In the genomic region with DNA sequence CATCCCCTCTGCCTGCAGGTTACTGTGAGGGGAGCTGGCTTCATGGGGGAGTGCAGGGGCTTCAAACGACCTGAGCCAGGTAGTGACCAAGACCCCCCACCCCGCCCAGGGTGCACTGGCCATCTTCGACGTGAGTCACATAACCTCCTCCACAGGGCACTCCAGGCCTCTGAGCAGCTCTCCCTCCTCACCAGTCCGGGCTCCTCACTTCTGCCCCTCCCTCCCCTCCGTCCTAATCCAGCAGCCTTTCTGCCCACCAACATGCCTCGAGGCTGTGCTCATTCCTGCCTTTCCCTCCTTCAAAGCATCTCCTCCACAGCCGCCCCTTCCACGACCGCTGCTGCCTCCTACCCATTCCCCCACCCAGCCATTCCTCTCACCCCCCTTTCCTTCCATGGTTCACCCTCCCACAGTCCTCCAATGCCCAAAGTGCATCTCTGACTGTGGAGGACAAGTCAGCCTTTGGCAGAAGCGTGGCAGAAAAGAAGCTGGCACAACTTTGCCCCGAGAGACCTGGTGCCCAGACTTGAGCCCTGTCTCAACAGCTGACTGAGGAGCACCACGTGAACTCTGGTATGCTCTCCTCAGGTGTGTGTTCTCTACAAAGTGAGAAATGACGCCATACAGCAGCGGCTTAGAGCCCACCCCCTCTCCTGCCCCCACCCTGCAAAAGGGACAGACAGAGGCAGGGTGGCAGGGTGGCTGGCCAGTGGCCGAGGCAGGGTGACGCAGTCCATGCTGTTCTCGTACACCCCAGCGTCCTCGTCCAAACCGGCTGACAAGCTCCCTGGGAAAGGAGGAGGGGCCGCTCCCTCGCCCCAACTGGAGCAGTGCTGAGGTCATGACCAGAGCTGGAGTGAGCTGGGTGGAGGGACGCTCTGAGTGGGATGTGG, we compare ENCODE assay signal across 31 cellular contexts. TPM values are rescaled to one million over a fixed set of nuclear protein-coding genes. Genes with fewer than 3 reads are reported as not detected.
A peak's percentile ranks its signal among the peaks of the same experiment; 100 is the strongest.
DNase-seq lines count a peak whose midpoint lies in the region; ATAC-seq and TF ChIP-seq lines count a peak whose summit lies in the region.
"Had no signal": no experiment of that assay in that cellular context is flagged by ENCODE, and none has a peak within 500 bp of the region (broad histone marks: within the 10 kb centered on the region; RNA-seq: fewer than 3 reads in every experiment).

No MANE protein-coding gene starts in this region.

- no peaks in the 10 kb centered on the region for H4K20me1 ChIP-seq in neural progenitor cell (ENCODE audit: low read depth)
- no peaks in the 10 kb centered on the region for H4K20me1 ChIP-seq in GM23248 (ENCODE audit: insufficient read depth)

- H3K27ac ChIP-seq in neural progenitor cell: no peak overlapping the region
- H3K27ac ChIP-seq in GM23248: no peak overlapping the region
- H3K27ac ChIP-seq: A549, esophagus squamous epithelium, gastrocnemius medialis, neutrophil, sigmoid colon, SK-N-MC, uterus had no signal

- DNase-seq in stimulated activated naive CD8-positive, alpha-beta T cell treated with anti-CD3 and anti-CD28 coated beads, Interleukin-15, amount 100 ng/mL, for 72 hours: no peak
- DNase-seq in stimulated activated naive CD8-positive, alpha-beta T cell treated with anti-CD3 and anti-CD28 coated beads, Interleukin-15, Interleukin-2, amounts not matched to agents 100 U/mL and 50 U/mL, for 24 hours: no peak
- DNase-seq in left ventricle myocardium superior (peak; percentile 46), neural progenitor cell (ENCODE audit: low spot score) (peak; percentile 28), NCI-H2081 (lab: John Stamatoyannopoulos, UW) (no peak), GM23248 (no peak)
- DNase-seq: activated CD4-positive, alpha-beta T cell treated with anti-CD3 and anti-CD28 coated beads for 1 hour; activated CD8-positive, alpha-beta T cell treated with anti-CD3 and anti-CD28 coated beads for 36 hours; COR-L47; cortex of kidney; DMS53; esophagus squamous epithelium; gastrocnemius medialis; GDM1; KG1; NCI-H1417 treated with DMSO at 0.1 percent for 48 hours; NCI-H345; NCI-H774; sigmoid colon; stimulated activated CD4-positive, alpha-beta T cell treated with anti-CD3 and anti-CD28 coated beads, Interleukin-4, amount 100 ng/mL, for 24 hours; uterus had no signal

- H3K79me2 ChIP-seq in neural progenitor cell (ENCODE audit: low read depth) (no peaks in the 10 kb centered on the region), GM23248 (ENCODE audit: insufficient read depth) (no peaks in the 10 kb centered on the region)

- in situ Hi-C loops in GM23248 (cut with MboI): no loop called here

- peak; percentile 35 for ATAC-seq in stimulated activated naive CD8-positive, alpha-beta T cell treated with anti-CD3 and anti-CD28 coated beads, Interleukin-15, amount 100 ng/mL, for 72 hours
- ATAC-seq in stimulated activated naive CD8-positive, alpha-beta T cell treated with anti-CD3 and anti-CD28 coated beads, Interleukin-15, Interleukin-2, amounts not matched to agents 100 U/mL and 50 U/mL, for 24 hours: no peak
- peak; percentile 86 for ATAC-seq in left ventricle myocardium superior
- ATAC-seq in GM21423 (IDR thresholded peaks at IDR 0.05; ENCODE audit: unreplicated experiment): no peak
- ATAC-seq in activated CD4-positive, CD25-positive, alpha-beta regulatory T cell treated with anti-CD3 and anti-CD28 coated beads, Interleukin-2, amount 50 U/mL, for 24 hours: no peak
- ATAC-seq: A549; activated CD8-positive, alpha-beta T cell treated with anti-CD3 and anti-CD28 coated beads for 36 hours; activated T-helper 17 cell treated with anti-CD3 and anti-CD28 coated beads, Interleukin-2, amount 50 U/mL, for 72 hours; gastrocnemius medialis; stimulated activated effector memory CD8-positive, alpha-beta T cell treated with anti-CD3 and anti-CD28 coated beads, Interleukin-12 subunit alpha, Interleukin-12 subunit beta, amount 100 ng/mL, for 72 hours had no signal

- H3K4me1 Mint-ChIP-seq in stimulated activated naive CD8-positive, alpha-beta T cell treated with anti-CD3 and anti-CD28 coated beads, Interleukin-15, amount 100 ng/mL, for 72 hours: no peaks in the 10 kb centered on the region
- peaks cover 39% of the 10 kb centered on the region for H3K4me1 Mint-ChIP-seq in neural progenitor cell
- H3K4me1 Mint-ChIP-seq: activated naive CD4-positive, alpha-beta T cell treated with anti-CD3 and anti-CD28 coated beads, Interleukin-2, amount 50 U/mL, for 24 hours; activated T-helper 17 cell treated with anti-CD3 and anti-CD28 coated beads, Interleukin-2, amount 50 U/mL, for 72 hours; stimulated activated effector memory CD8-positive, alpha-beta T cell treated with anti-CD3 and anti-CD28 coated beads, Interleukin-12 subunit alpha, Interleukin-12 subunit beta, amount 100 ng/mL, for 72 hours had no signal

- H3K9me2 ChIP-seq in GM23248 (ENCODE audit: insufficient read depth): no peaks in the 10 kb centered on the region

- no peak overlapping the region for H2AFZ ChIP-seq in neural progenitor cell (replicated peaks)
- no peak overlapping the region for H2AFZ ChIP-seq in GM23248

- H3K4me3 ChIP-seq in neural progenitor cell: no peak overlapping the region
- no peak overlapping the region for H3K4me3 ChIP-seq in GM23248
- H3K4me3 ChIP-seq: A549, gastrocnemius medialis, sigmoid colon, SK-N-MC, uterus had no signal

- no peaks in the 10 kb centered on the region for H3K36me3 Mint-ChIP-seq in neural progenitor cell
- H3K36me3 Mint-ChIP-seq: activated naive CD4-positive, alpha-beta T cell treated with anti-CD3 and anti-CD28 coated beads, Interleukin-2, amount 50 U/mL, for 24 hours; stimulated activated effector memory CD8-positive, alpha-beta T cell treated with anti-CD3 and anti-CD28 coated beads, Interleukin-12 subunit alpha, Interleukin-12 subunit beta, amount 100 ng/mL, for 72 hours had no signal

- H3K9ac ChIP-seq in neural progenitor cell: no peak overlapping the region
- H3K9ac ChIP-seq in GM23248: no peak overlapping the region

- peaks cover 8% of the 10 kb centered on the region for H3K27me3 Mint-ChIP-seq in stimulated activated naive CD8-positive, alpha-beta T cell treated with anti-CD3 and anti-CD28 coated beads, Interleukin-15, amount 100 ng/mL, for 72 hours
- H3K27me3 Mint-ChIP-seq in neural progenitor cell (ENCODE audit: insufficient read depth, low read depth): peaks cover 20% of the 10 kb centered on the region
- H3K27me3 Mint-ChIP-seq: activated CD8-positive, alpha-beta T cell treated with anti-CD3 and anti-CD28 coated beads for 36 hours; activated T-helper 17 cell treated with anti-CD3 and anti-CD28 coated beads, Interleukin-2, amount 50 U/mL, for 72 hours had no signal

- H3F3A ChIP-seq in neural progenitor cell (ENCODE audit: low read depth) (no peaks in the 10 kb centered on the region), GM23248 (ENCODE audit: insufficient read depth) (no peaks in the 10 kb centered on the region)

- no peaks in the 10 kb centered on the region for H3K36me3 ChIP-seq in neural progenitor cell
- H3K36me3 ChIP-seq in GM23248 (ENCODE audit: low read depth): no peaks in the 10 kb centered on the region
- H3K36me3 ChIP-seq: esophagus squamous epithelium, gastrocnemius medialis, neutrophil, sigmoid colon, uterus had no signal

- peaks cover 0 to 6% of the 10 kb centered on the region in 2 donors for H3K9me3 Mint-ChIP-seq in stimulated activated naive CD8-positive, alpha-beta T cell treated with anti-CD3 and anti-CD28 coated beads, Interleukin-15, amount 100 ng/mL, for 72 hours
- H3K9me3 Mint-ChIP-seq in neural progenitor cell: no peaks in the 10 kb centered on the region
- H3K9me3 Mint-ChIP-seq: activated CD8-positive, alpha-beta T cell treated with anti-CD3 and anti-CD28 coated beads for 36 hours; activated naive CD4-positive, alpha-beta T cell treated with anti-CD3 and anti-CD28 coated beads, Interleukin-2, amount 50 U/mL, for 24 hours; activated T-helper 17 cell treated with anti-CD3 and anti-CD28 coated beads, Interleukin-2, amount 50 U/mL, for 72 hours; stimulated activated effector memory CD8-positive, alpha-beta T cell treated with anti-CD3 and anti-CD28 coated beads, Interleukin-12 subunit alpha, Interleukin-12 subunit beta, amount 100 ng/mL, for 72 hours had no signal

- intact Hi-C loops in left ventricle myocardium superior (cut with micrococcal nuclease): no loop called here

- no peak overlapping the region for H3K4me2 ChIP-seq in neural progenitor cell
- H3K4me2 ChIP-seq in GM23248 (ENCODE audit: unreplicated experiment): no peak overlapping the region
- H3K4me2 ChIP-seq: A549 had no signal

- no peak overlapping the region for H3K27ac Mint-ChIP-seq in stimulated activated naive CD8-positive, alpha-beta T cell treated with anti-CD3 and anti-CD28 coated beads, Interleukin-15, amount 100 ng/mL, for 72 hours
- H3K27ac Mint-ChIP-seq in neural progenitor cell: no peak overlapping the region
- H3K27ac Mint-ChIP-seq: activated CD8-positive, alpha-beta T cell treated with anti-CD3 and anti-CD28 coated beads for 36 hours; activated naive CD4-positive, alpha-beta T cell treated with anti-CD3 and anti-CD28 coated beads, Interleukin-2, amount 50 U/mL, for 24 hours; activated T-helper 17 cell treated with anti-CD3 and anti-CD28 coated beads, Interleukin-2, amount 50 U/mL, for 72 hours; progenitor cell of endocrine pancreas; stimulated activated effector memory CD8-positive, alpha-beta T cell treated with anti-CD3 and anti-CD28 coated beads, Interleukin-12 subunit alpha, Interleukin-12 subunit beta, amount 100 ng/mL, for 72 hours had no signal

- H3K9me3 ChIP-seq in neural progenitor cell (ENCODE audit: low read depth): no peaks in the 10 kb centered on the region
- H3K9me3 ChIP-seq in GM23248 (ENCODE audit: low read depth): no peaks in the 10 kb centered on the region
- H3K9me3 ChIP-seq: A549, esophagus squamous epithelium, gastrocnemius medialis, neutrophil, sigmoid colon, uterus had no signal

- TF ChIP-seq CTCF in neural progenitor cell (IDR thresholded peaks at IDR 0.05): no peak

- no peak overlapping the region for H3K4me3 Mint-ChIP-seq in stimulated activated naive CD8-positive, alpha-beta T cell treated with anti-CD3 and anti-CD28 coated beads, Interleukin-15, amount 100 ng/mL, for 72 hours
- H3K4me3 Mint-ChIP-seq in neural progenitor cell: no peak overlapping the region
- H3K4me3 Mint-ChIP-seq: activated CD8-positive, alpha-beta T cell treated with anti-CD3 and anti-CD28 coated beads for 36 hours; activated naive CD4-positive, alpha-beta T cell treated with anti-CD3 and anti-CD28 coated beads, Interleukin-2, amount 50 U/mL, for 24 hours; activated T-helper 17 cell treated with anti-CD3 and anti-CD28 coated beads, Interleukin-2, amount 50 U/mL, for 72 hours; stimulated activated effector memory CD8-positive, alpha-beta T cell treated with anti-CD3 and anti-CD28 coated beads, Interleukin-12 subunit alpha, Interleukin-12 subunit beta, amount 100 ng/mL, for 72 hours had no signal

- WGBS in GM23248 (ENCODE audit: low coverage in 1 of 2, low lambda C conversion rate in 2 of 2, missing lambda C conversion rate in 2 of 2), 2 experiments: 19 to 25% methylated on average over 20 to 24 of the region's 24 CpGs

- peaks cover 29% of the 10 kb centered on the region for H3K4me1 ChIP-seq in neural progenitor cell
- H3K4me1 ChIP-seq in GM23248 (ENCODE audit: insufficient read depth): no peaks in the 10 kb centered on the region
- H3K4me1 ChIP-seq: A549, gastrocnemius medialis, sigmoid colon, uterus had no signal

- H3K27me3 ChIP-seq in neural progenitor cell (no peaks in the 10 kb centered on the region), GM23248 (replicated peaks; ENCODE audit: insufficient read depth) (no peaks in the 10 kb centered on the region)
- H3K27me3 ChIP-seq: gastrocnemius medialis, neutrophil, uterus had no signal

RNA-seq across cellular contexts. Expression of gene OPCML, which starts 30.4 kb away (rescaled TPM):
- 0.37 TPM for total RNA-seq in left ventricle myocardium superior
- total RNA-seq in neural progenitor cell (ENCODE audit: low replicate concordance): 0.02 and 0.03 TPM in 2 replicates
- total RNA-seq in GM23248 (2014; rRNA removed; shearing (Covaris generic)): 1.0 and 1.6 TPM in 2 replicates
- 0.69 and 1.0 TPM in 2 replicates for polyA plus RNA-seq in GM23248 (2016; fragmentation: Nextera tagmentation; extraction: Ambion mirVana)
- total RNA-seq: activated CD8-positive, alpha-beta T cell treated with anti-CD3 and anti-CD28 coated beads for 36 hours; activated T-helper 17 cell treated with anti-CD3 and anti-CD28 coated beads, Interleukin-2, amount 50 U/mL, for 72 hours; gastrocnemius medialis; RPMI7951 had no signal
- polyA plus RNA-seq: A549 had no signal

Comparison
In these comparisons a context has a peak if more than half of its experiments do, and no peak if none do; other contexts are left out.
1. ATAC-seq: peak in stimulated activated naive CD8-positive, alpha-beta T cell treated with anti-CD3 and anti-CD28 coated beads, Interleukin-15, amount 100 ng/mL, for 72 hours (single experiment) and left ventricle myocardium superior (single experiment); none in stimulated activated naive CD8-positive, alpha-beta T cell treated with anti-CD3 and anti-CD28 coated beads, Interleukin-15, Interleukin-2, amounts not matched to agents 100 U/mL and 50 U/mL, for 24 hours (single experiment), GM21423 (single experiment) and activated CD4-positive, CD25-positive, alpha-beta regulatory T cell treated with anti-CD3 and anti-CD28 coated beads, Interleukin-2, amount 50 U/mL, for 24 hours (0 of 2).
2. DNase-seq: peak in left ventricle myocardium superior (single experiment) and neural progenitor cell (single experiment); none in stimulated activated naive CD8-positive, alpha-beta T cell treated with anti-CD3 and anti-CD28 coated beads, Interleukin-15, amount 100 ng/mL, for 72 hours (0 of 2), stimulated activated naive CD8-positive, alpha-beta T cell treated with anti-CD3 and anti-CD28 coated beads, Interleukin-15, Interleukin-2, amounts not matched to agents 100 U/mL and 50 U/mL, for 24 hours (single experiment), NCI-H2081 (0 of 2) and GM23248 (single experiment).